ENCODE assay signal across 2 cellular contexts in the genomic region with DNA sequence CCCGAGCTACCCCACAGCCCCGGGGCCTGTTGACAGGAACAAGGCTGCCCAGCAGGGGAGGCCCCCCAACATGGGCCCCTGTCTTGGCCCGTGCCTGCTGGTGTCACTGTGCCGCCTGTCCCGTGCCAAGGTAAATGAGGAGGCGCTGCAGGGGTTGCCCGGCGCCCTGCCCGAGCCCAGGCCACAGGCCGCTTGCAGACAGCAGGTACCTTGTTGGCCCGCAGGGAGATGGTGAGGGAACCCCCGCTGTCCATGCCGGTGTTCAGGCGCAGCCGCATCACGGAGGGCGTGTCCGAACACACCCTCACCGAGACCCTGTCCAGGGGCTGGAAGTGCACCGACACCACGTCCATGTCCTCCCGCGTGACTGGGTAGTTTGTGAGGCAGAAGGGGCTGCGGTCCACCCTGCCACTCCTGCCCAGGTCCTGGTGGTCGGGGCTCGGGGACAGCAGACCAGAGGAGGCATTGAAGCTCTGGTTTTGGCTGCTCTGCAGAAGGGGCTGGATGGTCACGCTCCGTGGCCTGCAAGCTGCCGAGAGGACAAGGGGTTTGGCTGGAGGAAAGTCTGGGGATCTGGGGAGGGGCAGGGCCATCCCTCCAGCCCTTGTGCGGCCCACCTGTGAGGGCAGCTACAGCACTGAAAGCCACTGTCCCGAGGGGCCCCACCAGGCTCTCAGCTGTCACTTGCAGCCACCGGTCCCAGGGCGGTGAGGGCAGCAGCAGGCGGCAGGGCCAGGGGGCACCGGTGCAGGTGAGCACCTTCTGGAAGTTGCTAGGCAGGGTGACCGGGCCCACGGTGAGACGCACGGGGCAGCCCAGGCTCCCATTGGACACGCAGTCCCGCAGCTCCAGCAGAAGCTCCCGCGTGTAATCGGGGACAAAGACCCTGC.
TF ChIP-seq lines count a peak whose summit lies in the region.

No MANE protein-coding gene starts in this region.

TF ChIP-seq in HEK293, 187 proteins besides CTCF, POLR2A, EP300 and RAD21:
- TF ChIP-seq GLIS2 (tag by site-specific recombination; IDR thresholded peaks at IDR 0.05) (0 out of 2 replicates have a peak, but pooled peaks have one; percentile 9), OVOL3 (tag by site-specific recombination; IDR thresholded peaks at IDR 0.05) (no peak)
TF ChIP-seq in HEK293: peak in this region for 1.

TF ChIP-seq in endothelial cell of umbilical vein, 7 proteins besides CTCF, POLR2A, EP300 and RAD21:
- no peak for TF ChIP-seq JUN (IDR thresholded peaks at IDR 0.05; ENCODE audit: borderline replicate concordance, insufficient read depth, insufficient read length, low read depth)
- no peak for TF ChIP-seq POLR2AphosphoS5 (IDR thresholded peaks at IDR 0.05; ENCODE audit: insufficient read depth, low read depth, low read length)
